36 cellular contexts compared by ENCODE assay signal in the genomic region with DNA sequence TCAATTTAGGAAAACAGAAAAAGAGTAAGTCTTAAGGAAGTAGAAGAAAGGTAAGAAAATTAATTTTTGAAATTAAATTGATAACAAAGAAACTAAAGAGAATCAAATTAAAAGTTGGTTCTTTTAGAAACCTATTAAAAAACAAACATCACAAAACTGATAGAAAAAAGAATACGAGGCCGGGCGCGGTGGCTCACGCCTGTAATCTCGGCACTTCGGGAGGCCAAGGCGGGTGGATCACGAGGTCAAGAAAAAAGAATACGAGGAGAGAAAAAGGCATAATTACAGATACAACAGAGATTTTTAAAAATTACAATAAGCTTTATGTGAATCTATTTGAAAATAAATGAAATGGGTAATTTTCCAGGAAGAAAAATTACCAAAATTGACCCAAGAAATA.
"Had no signal": no experiment of that assay in that cellular context is flagged by ENCODE, and none has a peak within 500 bp of the region (broad histone marks: within the 10 kb centered on the region; RNA-seq: fewer than 3 reads in every experiment).

No MANE protein-coding gene starts in this region.

- DNase-seq: activated CD4-positive, alpha-beta memory T cell treated with anti-CD3 and anti-CD28 coated beads for 36 hours; activated CD4-positive, alpha-beta T cell treated with anti-CD3 and anti-CD28 coated beads for 4 hours; activated CD4-positive, alpha-beta T cell treated with anti-CD3 and anti-CD28 coated beads, Interleukin-2, amount 10 ng/mL, durations not matched to agents 24 days and 14 days; activated CD4-positive, alpha-beta T cell treated with anti-CD3 and anti-CD28 coated beads, Interleukin-2, amount 50 U/mL, for 1 hour; activated CD4-positive, alpha-beta T cell treated with anti-CD3 and anti-CD28 coated beads, Interleukin-2, amount 50 U/mL, for 4 hours; activated CD4-positive, CD25-positive, alpha-beta regulatory T cell; activated CD8-positive, alpha-beta memory T cell treated with anti-CD3 and anti-CD28 coated beads, Interleukin-2, amount 50 U/mL, for 4 hours; activated CD8-positive, alpha-beta T cell treated with anti-CD3 and anti-CD28 coated beads for 36 hours; activated effector memory CD4-positive, alpha-beta T cell treated with anti-CD3 and anti-CD28 coated beads, Interleukin-2, amount 50 U/mL, for 16 hours; activated gamma-delta T cell treated with Interleukin-2 at 50 U/mL for 16 hours; activated naive CD4-positive, alpha-beta T cell; activated naive CD4-positive, alpha-beta T cell treated with anti-CD3 and anti-CD28 coated beads for 36 hours; activated naive CD4-positive, alpha-beta T cell treated with anti-CD3 and anti-CD28 coated beads, Interleukin-2, amount 50 U/mL, for 16 hours; activated naive CD8-positive, alpha-beta T cell treated with anti-CD3 and anti-CD28 coated beads for 36 hours; activated T-cell treated with anti-CD3 and anti-CD28 coated beads for 4 hours; activated T-cell treated with anti-CD3 and anti-CD28 coated beads, Interleukin-2, amount 50 U/mL, for 1 hour; activated T-cell treated with anti-CD3 and anti-CD28 coated beads, Interleukin-2, amount 50 U/mL, for 4 hours; activated T-cell treated with anti-CD3 and anti-CD28 coated beads, Interleukin-2, amount 50 U/mL, for 72 hours; adrenal gland; amniotic stem cell; aorta; body of pancreas; brain microvascular endothelial cell; central memory CD4-positive, alpha-beta T cell; T-helper 1 cell; T-helper 2 cell; T-helper 9 cell; WERI-Rb-1 had no signal

- H3K4me3 ChIP-seq: adrenal gland, body of pancreas, breast epithelium had no signal

- H3K36me3 Mint-ChIP-seq: activated naive CD4-positive, alpha-beta T cell treated with anti-CD3 and anti-CD28 coated beads, Interleukin-2, amount 50 U/mL, for 72 hours had no signal

- H3K36me3 ChIP-seq: brain microvascular endothelial cell, breast epithelium had no signal

- H3K9me3 ChIP-seq: adrenal gland, body of pancreas, breast epithelium had no signal

- H3K4me3 Mint-ChIP-seq: activated CD4-positive, alpha-beta memory T cell treated with anti-CD3 and anti-CD28 coated beads for 36 hours; activated CD4-positive, alpha-beta T cell treated with anti-CD3 and anti-CD28 coated beads, Interleukin-2, amount 10 ng/mL, durations not matched to agents 24 days and 14 days; activated CD8-positive, alpha-beta T cell treated with anti-CD3 and anti-CD28 coated beads for 36 hours; activated naive CD4-positive, alpha-beta T cell treated with anti-CD3 and anti-CD28 coated beads for 36 hours; activated naive CD8-positive, alpha-beta T cell treated with anti-CD3 and anti-CD28 coated beads for 36 hours; activated T-cell treated with anti-CD3 and anti-CD28 coated beads, Interleukin-2, amount 50 U/mL, for 4 hours; activated T-cell treated with anti-CD3 and anti-CD28 coated beads, Interleukin-2, amount 50 U/mL, for 72 hours; activated T-helper 1 cell treated with anti-CD3 and anti-CD28 coated beads, Interleukin-12 subunit alpha, Interleukin-12 subunit beta, Interleukin-2, Interleukin-4 antibody, amounts not matched to agents 30 ng/mL and 10 ng/mL and 1 ng/mL, durations not matched to agents 14 hours and 24 hours and 36 hours; activated T-helper 17 cell treated with anti-CD3 and anti-CD28 coated beads, Interleukin-2, amount 50 U/mL, for 72 hours; T-helper 1 cell treated with Interleukin-12 subunit alpha and Interleukin-12 subunit beta and Interleukin-4 antibody, amounts not matched to agents 30 μg/mL and 1 μg/mL, for 36 hours; T-helper 2 cell treated with Interferon-gamma antibody and Interleukin-4, amounts not matched to agents 5 μg/mL and 100 μg/mL, for 36 hours; WTC11 had no signal

- H3K9me3 Mint-ChIP-seq: activated CD4-positive, alpha-beta memory T cell treated with anti-CD3 and anti-CD28 coated beads for 36 hours; activated CD4-positive, alpha-beta T cell treated with anti-CD3 and anti-CD28 coated beads, Interleukin-2, amount 10 ng/mL, durations not matched to agents 24 days and 14 days; activated CD8-positive, alpha-beta T cell treated with anti-CD3 and anti-CD28 coated beads for 36 hours; activated naive CD4-positive, alpha-beta T cell treated with anti-CD3 and anti-CD28 coated beads for 36 hours; activated naive CD4-positive, alpha-beta T cell treated with anti-CD3 and anti-CD28 coated beads, Interleukin-2, amount 50 U/mL, for 72 hours; activated naive CD8-positive, alpha-beta T cell treated with anti-CD3 and anti-CD28 coated beads for 36 hours; activated T-cell treated with anti-CD3 and anti-CD28 coated beads, Interleukin-2, amount 50 U/mL, for 4 hours; activated T-cell treated with anti-CD3 and anti-CD28 coated beads, Interleukin-2, amount 50 U/mL, for 72 hours; activated T-helper 1 cell treated with anti-CD3 and anti-CD28 coated beads, Interleukin-12 subunit alpha, Interleukin-12 subunit beta, Interleukin-2, Interleukin-4 antibody, amounts not matched to agents 30 ng/mL and 10 ng/mL and 1 ng/mL, durations not matched to agents 14 hours and 24 hours and 36 hours; activated T-helper 17 cell treated with anti-CD3 and anti-CD28 coated beads, Interleukin-2, amount 50 U/mL, for 72 hours; T-helper 1 cell treated with Interleukin-12 subunit alpha and Interleukin-12 subunit beta and Interleukin-4 antibody, amounts not matched to agents 30 μg/mL and 1 μg/mL, for 36 hours; T-helper 2 cell treated with Interferon-gamma antibody and Interleukin-4, amounts not matched to agents 5 μg/mL and 100 μg/mL, for 36 hours; WTC11 had no signal

- H3K4me1 ChIP-seq: breast epithelium had no signal

- H3K27me3 Mint-ChIP-seq: activated CD4-positive, alpha-beta memory T cell treated with anti-CD3 and anti-CD28 coated beads for 36 hours; activated CD4-positive, alpha-beta T cell treated with anti-CD3 and anti-CD28 coated beads, Interleukin-2, amount 10 ng/mL, durations not matched to agents 24 days and 14 days; activated CD8-positive, alpha-beta T cell treated with anti-CD3 and anti-CD28 coated beads for 36 hours; activated naive CD8-positive, alpha-beta T cell treated with anti-CD3 and anti-CD28 coated beads for 36 hours; activated T-helper 17 cell treated with anti-CD3 and anti-CD28 coated beads, Interleukin-2, amount 50 U/mL, for 72 hours had no signal

- H3K27me3 ChIP-seq: adrenal gland, body of pancreas, brain microvascular endothelial cell, breast epithelium had no signal

- H3K27ac ChIP-seq: brain microvascular endothelial cell, breast epithelium, WERI-Rb-1 had no signal

- ATAC-seq: activated CD4-positive, CD25-positive, alpha-beta regulatory T cell treated with anti-CD3 and anti-CD28 coated beads, Interleukin-2, amount 50 U/mL, for 24 hours; activated CD8-positive, alpha-beta T cell treated with anti-CD3 and anti-CD28 coated beads for 36 hours; activated naive CD4-positive, alpha-beta T cell treated with anti-CD3 and anti-CD28 coated beads, Interleukin-2, amount 50 U/mL, for 72 hours; activated T-cell treated with anti-CD3 and anti-CD28 coated beads, Interleukin-2, amount 50 U/mL, for 4 hours; activated T-cell treated with anti-CD3 and anti-CD28 coated beads, Interleukin-2, amount 50 U/mL, for 72 hours; activated T-helper 17 cell treated with anti-CD3 and anti-CD28 coated beads, Interleukin-2, amount 50 U/mL, for 72 hours; body of pancreas; WTC11 had no signal

- H3K27ac Mint-ChIP-seq: activated CD4-positive, alpha-beta memory T cell treated with anti-CD3 and anti-CD28 coated beads for 36 hours; activated CD4-positive, alpha-beta T cell treated with anti-CD3 and anti-CD28 coated beads, Interleukin-2, amount 10 ng/mL, durations not matched to agents 24 days and 14 days; activated CD8-positive, alpha-beta T cell treated with anti-CD3 and anti-CD28 coated beads for 36 hours; activated naive CD4-positive, alpha-beta T cell treated with anti-CD3 and anti-CD28 coated beads for 36 hours; activated naive CD4-positive, alpha-beta T cell treated with anti-CD3 and anti-CD28 coated beads, Interleukin-2, amount 50 U/mL, for 72 hours; activated naive CD8-positive, alpha-beta T cell treated with anti-CD3 and anti-CD28 coated beads for 36 hours; activated T-cell treated with anti-CD3 and anti-CD28 coated beads, Interleukin-2, amount 50 U/mL, for 72 hours; activated T-helper 1 cell treated with anti-CD3 and anti-CD28 coated beads, Interleukin-12 subunit alpha, Interleukin-12 subunit beta, Interleukin-2, Interleukin-4 antibody, amounts not matched to agents 30 ng/mL and 10 ng/mL and 1 ng/mL, durations not matched to agents 14 hours and 24 hours and 36 hours; T-helper 1 cell treated with Interleukin-12 subunit alpha and Interleukin-12 subunit beta and Interleukin-4 antibody, amounts not matched to agents 30 μg/mL and 1 μg/mL, for 36 hours; T-helper 2 cell treated with Interferon-gamma antibody and Interleukin-4, amounts not matched to agents 5 μg/mL and 100 μg/mL, for 36 hours; WTC11 had no signal
